Comparison of ENCODE assay signal across 20 cellular contexts in the genomic region with DNA sequence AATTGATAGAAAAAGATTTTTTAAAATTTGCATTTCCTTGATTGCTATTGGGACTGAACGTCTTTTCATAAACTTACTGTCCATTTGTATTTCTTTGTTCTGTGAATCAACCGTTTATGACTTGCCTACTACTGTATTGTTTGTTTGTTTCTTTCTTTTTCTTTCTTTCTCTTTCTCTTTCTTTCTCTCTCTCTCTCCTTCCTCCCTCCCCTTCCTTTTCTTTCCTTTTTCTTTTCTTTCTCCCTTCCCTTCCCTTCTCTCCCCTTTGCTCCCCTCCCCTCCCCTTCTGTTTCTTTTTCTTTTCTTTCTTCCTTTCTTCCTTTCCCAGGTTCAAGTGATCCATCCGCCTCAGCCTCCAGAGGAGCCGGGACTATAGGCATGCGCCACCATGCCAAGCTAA. TPM values are rescaled to one million over a fixed set of nuclear protein-coding genes. Genes with fewer than 3 reads are reported as not detected.
DNase-seq lines count a peak whose midpoint lies in the region; ATAC-seq and TF ChIP-seq lines count a peak whose summit lies in the region.
"Had no signal": no experiment of that assay in that cellular context is flagged by ENCODE, and none has a peak within 500 bp of the region (broad histone marks: within the 10 kb centered on the region; RNA-seq: fewer than 3 reads in every experiment).

No MANE protein-coding gene starts in this region.

- peak overlapping the region; percentile 9 for H3K27ac Mint-ChIP-seq in T-helper 1 cell treated with Interleukin-12 subunit alpha and Interleukin-12 subunit beta and Interleukin-4 antibody, amounts not matched to agents 30 μg/mL and 1 μg/mL, for 36 hours
- H3K27ac Mint-ChIP-seq in GM23338 = peak overlapping the region; percentile 13; the same call in 1 of the 2 replicates
- H3K27ac Mint-ChIP-seq in activated T-helper 17 cell treated with anti-CD3 and anti-CD28 coated beads, Interleukin-2, amount 50 U/mL, for 72 hours = peak overlapping the region; percentile 24
- H3K27ac Mint-ChIP-seq: B cell; CD4-positive, alpha-beta T cell; CD8-positive, alpha-beta T cell had no signal

- no peaks in the 10 kb centered on the region for H3K4me1 Mint-ChIP-seq in T-helper 1 cell treated with Interleukin-12 subunit alpha and Interleukin-12 subunit beta and Interleukin-4 antibody, amounts not matched to agents 30 μg/mL and 1 μg/mL, for 36 hours (ENCODE audit: low read depth)
- peaks cover 16% of the 10 kb centered on the region for H3K4me1 Mint-ChIP-seq in GM23338
- no peaks in the 10 kb centered on the region for H3K4me1 Mint-ChIP-seq in activated T-helper 17 cell treated with anti-CD3 and anti-CD28 coated beads, Interleukin-2, amount 50 U/mL, for 72 hours
- H3K4me1 Mint-ChIP-seq: B cell had no signal

- DNase-seq in T-helper 1 cell = no peak
- DNase-seq in GM23338 (ENCODE audit: low spot score) = no peak
- DNase-seq in NCI-H2196 treated with DMSO at 0.1 percent for 48 hours (lab: John Stamatoyannopoulos, UW; ENCODE audit: unreplicated experiment) = no peak
- no peak for DNase-seq in lower lobe of right lung
- DNase-seq: AML-193; Caco-2; Calu3; CD4-positive, alpha-beta T cell; CD8-positive, alpha-beta T cell; DMS79 treated with DMSO at 0.1 percent for 48 hours; GF-D8 had no signal

- intact Hi-C loops in lower lobe of right lung (cut with DNase I) = no loop called here

- H3K27ac ChIP-seq in GM23338 (ENCODE audit: low read depth) (no peak overlapping the region), HEK293 (ENCODE audit: extremely low read depth, low read depth, low read length) (no peak overlapping the region), lower lobe of right lung (no peak overlapping the region)
- H3K27ac ChIP-seq: 22Rv1; A549; BLaER1 treated with 17β-estradiol and CSF1 and Interleukin-3, amounts not matched to agents 10 nM and 100 nM; C4-2B had no signal

- H3K4me3 ChIP-seq in GM23338 (no peak overlapping the region), HEK293 (ENCODE audit: low read depth, low read length) (no peak overlapping the region), lower lobe of right lung (no peak overlapping the region)
- H3K4me3 ChIP-seq: A549; BLaER1 treated with 17β-estradiol and CSF1 and Interleukin-3, amounts not matched to agents 10 nM and 100 nM had no signal

- no peak overlapping the region for H2AFZ ChIP-seq in GM23338

- no peak overlapping the region for H3K4me3 Mint-ChIP-seq in T-helper 1 cell treated with Interleukin-12 subunit alpha and Interleukin-12 subunit beta and Interleukin-4 antibody, amounts not matched to agents 30 μg/mL and 1 μg/mL, for 36 hours
- H3K4me3 Mint-ChIP-seq in GM23338 = no peak overlapping the region
- no peak overlapping the region for H3K4me3 Mint-ChIP-seq in activated T-helper 17 cell treated with anti-CD3 and anti-CD28 coated beads, Interleukin-2, amount 50 U/mL, for 72 hours
- H3K4me3 Mint-ChIP-seq: B cell; CD4-positive, alpha-beta T cell; CD8-positive, alpha-beta T cell had no signal

- no peaks in the 10 kb centered on the region for H3K9me3 ChIP-seq in HEK293 (ENCODE audit: control insufficient read depth, insufficient read depth, low read depth, low read length)
- no peaks in the 10 kb centered on the region for H3K9me3 ChIP-seq in lower lobe of right lung
- H3K9me3 ChIP-seq: A549; BLaER1 treated with 17β-estradiol and CSF1 and Interleukin-3, amounts not matched to agents 10 nM and 100 nM; Caco-2 had no signal

- POLR2A ChIA-PET in HEK293 (lab: Yijun Ruan, JAX) = no interaction called here

- H3K36me3 ChIP-seq in GM23338 (ENCODE audit: insufficient read depth) = no peaks in the 10 kb centered on the region
- H3K36me3 ChIP-seq in HEK293 (ENCODE audit: control insufficient read depth in 2 of 2, insufficient read depth in 1 of 2, low read length in 2 of 2) = peaks cover 29 to 45% of the 10 kb centered on the region in 2 experiments
- H3K36me3 ChIP-seq in lower lobe of right lung = peaks cover 52% of the 10 kb centered on the region

- H4K20me1 ChIP-seq in GM23338 (replicated peaks; ENCODE audit: insufficient read depth) = no peaks in the 10 kb centered on the region; the same call in 1 of the 2 replicates

- H3F3A ChIP-seq in GM23338 (replicated peaks; ENCODE audit: low read depth) = no peaks in the 10 kb centered on the region

- no peak overlapping the region for H3K4me2 ChIP-seq in GM23338
- H3K4me2 ChIP-seq: A549; BLaER1 treated with 17β-estradiol and CSF1 and Interleukin-3, amounts not matched to agents 10 nM and 100 nM had no signal

- ATAC-seq in GM23338 (no peak), GM18502 (IDR thresholded peaks at IDR 0.05; ENCODE audit: poor library complexity, unreplicated experiment) (no peak), lower lobe of right lung (no peak)
- ATAC-seq in activated T-helper 17 cell treated with anti-CD3 and anti-CD28 coated beads, Interleukin-2, amount 50 U/mL, for 72 hours (replicated peaks) = no peak
- ATAC-seq: A549; CD8-positive, alpha-beta T cell had no signal

- no peaks in the 10 kb centered on the region for H3K9me3 Mint-ChIP-seq in T-helper 1 cell treated with Interleukin-12 subunit alpha and Interleukin-12 subunit beta and Interleukin-4 antibody, amounts not matched to agents 30 μg/mL and 1 μg/mL, for 36 hours
- H3K9me3 Mint-ChIP-seq in GM23338 = peaks cover 4% of the 10 kb centered on the region
- no peaks in the 10 kb centered on the region for H3K9me3 Mint-ChIP-seq in activated T-helper 17 cell treated with anti-CD3 and anti-CD28 coated beads, Interleukin-2, amount 50 U/mL, for 72 hours
- H3K9me3 Mint-ChIP-seq: CD4-positive, alpha-beta T cell; CD8-positive, alpha-beta T cell had no signal

- peaks cover 19% of the 10 kb centered on the region for H3K36me3 Mint-ChIP-seq in T-helper 1 cell treated with Interleukin-12 subunit alpha and Interleukin-12 subunit beta and Interleukin-4 antibody, amounts not matched to agents 30 μg/mL and 1 μg/mL, for 36 hours (ENCODE audit: low read depth)
- H3K36me3 Mint-ChIP-seq in GM23338 (ENCODE audit: low read depth) = peaks cover 9% of the 10 kb centered on the region
- H3K36me3 Mint-ChIP-seq in activated T-helper 17 cell treated with anti-CD3 and anti-CD28 coated beads, Interleukin-2, amount 50 U/mL, for 72 hours (ENCODE audit: low read depth) = peaks cover 37% of the 10 kb centered on the region

- H3K4me1 ChIP-seq in GM23338 (ENCODE audit: insufficient read depth) (peaks cover 10% of the 10 kb centered on the region; the same call in 1 of the 2 replicates), HEK293 (ENCODE audit: control insufficient read depth, insufficient read depth, low read length) (no peaks in the 10 kb centered on the region), lower lobe of right lung (no peaks in the 10 kb centered on the region)
- H3K4me1 ChIP-seq: A549, Caco-2 had no signal

- H3K9me2 ChIP-seq in GM23338 (ENCODE audit: insufficient read depth) = no peaks in the 10 kb centered on the region

- H3K27me3 Mint-ChIP-seq in T-helper 1 cell treated with Interleukin-12 subunit alpha and Interleukin-12 subunit beta and Interleukin-4 antibody, amounts not matched to agents 30 μg/mL and 1 μg/mL, for 36 hours (ENCODE audit: low read depth) = no peaks in the 10 kb centered on the region
- no peaks in the 10 kb centered on the region for H3K27me3 Mint-ChIP-seq in GM23338 (ENCODE audit: insufficient read depth, low read depth, poor library complexity)
- no peaks in the 10 kb centered on the region for H3K27me3 Mint-ChIP-seq in activated T-helper 17 cell treated with anti-CD3 and anti-CD28 coated beads, Interleukin-2, amount 50 U/mL, for 72 hours
- H3K27me3 Mint-ChIP-seq: B cell; CD4-positive, alpha-beta T cell had no signal

- TF ChIP-seq CTCF in GM23338 (conservative IDR thresholded peaks at IDR 0.05; ENCODE audit: low read depth in 2 of 2) = no peak
- TF ChIP-seq CTCF in HEK293 (tag by site-specific recombination; IDR thresholded peaks at IDR 0.05) = no peak
- no peak for TF ChIP-seq CTCF in lower lobe of right lung (IDR thresholded peaks at IDR 0.05)

- CTCF ChIA-PET in HEK293 (lab: Yijun Ruan, JAX) = no interaction called here

- no peaks in the 10 kb centered on the region for H3K79me2 ChIP-seq in GM23338 (replicated peaks; ENCODE audit: insufficient read depth)

- H3K27me3 ChIP-seq in GM23338 (ENCODE audit: insufficient read depth) (no peaks in the 10 kb centered on the region), lower lobe of right lung (ENCODE audit: low read depth) (no peaks in the 10 kb centered on the region)
- H3K27me3 ChIP-seq: BLaER1 treated with 17β-estradiol and CSF1 and Interleukin-3, amounts not matched to agents 10 nM and 100 nM had no signal

TF ChIP-seq in GM23338, 12 proteins besides CTCF, POLR2A, EP300 and RAD21 (continues in another document):
- no peak for TF ChIP-seq POLR2AphosphoS5 (IDR thresholded peaks at IDR 0.05; ENCODE audit: low read depth)

TF ChIP-seq in HEK293, 187 proteins besides CTCF, POLR2A, EP300 and RAD21:
- TF ChIP-seq, protein P1, sequence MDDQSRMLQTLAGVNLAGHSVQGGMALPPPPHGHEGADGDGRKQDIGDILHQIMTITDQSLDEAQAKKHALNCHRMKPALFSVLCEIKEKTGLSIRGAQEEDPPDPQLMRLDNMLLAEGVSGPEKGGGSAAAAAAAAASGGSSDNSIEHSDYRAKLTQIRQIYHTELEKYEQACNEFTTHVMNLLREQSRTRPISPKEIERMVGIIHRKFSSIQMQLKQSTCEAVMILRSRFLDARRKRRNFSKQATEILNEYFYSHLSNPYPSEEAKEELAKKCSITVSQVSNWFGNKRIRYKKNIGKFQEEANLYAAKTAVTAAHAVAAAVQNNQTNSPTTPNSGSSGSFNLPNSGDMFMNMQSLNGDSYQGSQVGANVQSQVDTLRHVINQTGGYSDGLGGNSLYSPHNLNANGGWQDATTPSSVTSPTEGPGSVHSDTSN (CRISPR knock-in tag; IDR thresholded peaks at IDR 0.05) = no peak
- peak; percentile 84 for TF ChIP-seq ZNF366 (tag by site-specific recombination; conservative IDR thresholded peaks at IDR 0.05)
- TF ChIP-seq PRDM1 (tag by site-specific recombination; IDR thresholded peaks at IDR 0.05) = peak; percentile 75
TF ChIP-seq in HEK293: peak in this region for 2.

RNA-seq across cellular contexts. Expression of a gene that starts 46.9 kb away (rescaled TPM):
- total RNA-seq in GM23338 (2014; rRNA removed; shearing (Covaris generic)) = 50.6 and 54.5 TPM in 2 replicates
- polyA plus RNA-seq in GM23338 (2016; fragmentation: Nextera tagmentation; extraction: Ambion mirVana) = 14.4 and 15.0 TPM in 2 replicates
- 10 to 100 TPM; 28.5 to 59.9 TPM for total RNA-seq in activated T-helper 17 cell treated with anti-CD3 and anti-CD28 coated beads, Interleukin-2, amount 50 U/mL, for 72 hours
- 42.4 TPM for total RNA-seq in lower lobe of right lung
